In genomic region chr1:42953182-42954180, GRCh38 we compare ENCODE assay signal across 1 cellular context.
TF ChIP-seq lines count a peak whose summit lies in the region.

No MANE protein-coding gene starts in this region.

TF ChIP-seq in IMR-90, 13 proteins besides CTCF, POLR2A, EP300 and RAD21 (continued from another document):
- no peak for TF ChIP-seq MXI1 (IDR thresholded peaks at IDR 0.05; ENCODE audit: borderline replicate concordance, low read depth, low read length)
